11 cellular contexts compared by ENCODE assay signal in the genomic region with DNA sequence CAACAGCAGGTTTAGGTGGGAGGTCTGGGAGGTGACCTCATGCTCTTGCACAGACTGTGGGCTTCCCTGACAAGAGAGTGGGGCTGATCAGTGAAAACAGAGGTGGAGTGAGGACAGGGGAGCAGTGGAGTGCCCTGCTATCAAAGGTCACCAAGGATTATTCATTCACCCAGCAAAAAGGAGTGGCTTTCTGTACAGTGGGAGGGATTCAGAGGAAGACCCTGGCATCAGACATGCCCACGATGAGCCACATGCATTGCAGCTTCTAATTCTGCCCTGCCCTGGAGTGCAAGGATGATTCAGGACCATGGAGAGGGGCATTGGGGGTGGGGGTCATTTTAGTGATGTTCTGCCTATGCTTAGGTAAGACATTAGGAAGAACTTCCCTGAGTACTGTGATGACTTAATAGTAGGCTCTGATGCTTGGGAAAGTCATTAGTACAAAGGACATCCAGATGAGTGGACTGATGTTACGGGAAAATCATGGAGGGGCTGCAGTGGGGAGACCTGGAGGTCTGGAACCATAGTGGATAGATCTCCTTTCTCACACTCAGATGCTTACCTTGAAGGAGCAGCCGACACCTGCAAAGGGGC. TPM values are rescaled to one million over a fixed set of nuclear protein-coding genes. Genes with fewer than 3 reads are reported as not detected.
A peak's percentile ranks its signal among the peaks of the same experiment; 100 is the strongest.
DNase-seq lines count a peak whose midpoint lies in the region; ATAC-seq, FAIRE-seq and TF ChIP-seq lines count a peak whose summit lies in the region.
"Had no signal": no experiment of that assay in that cellular context is flagged by ENCODE, and none has a peak within 500 bp of the region (broad histone marks: within the 10 kb centered on the region; RNA-seq: fewer than 3 reads in every experiment).

No MANE protein-coding gene starts in this region.

- no peak overlapping the region for H2AK5ac ChIP-seq in mesenchymal stem cell (ENCODE audit: low read length, severe bottlenecking)

- DNase-seq in A549 (ENCODE audit: low read depth in 1 of 2, low spot score in 1 of 2) = no peak
- no peak for DNase-seq in HCT116 (ENCODE audit: low read depth, low spot score)
- DNase-seq in activated CD4-positive, alpha-beta memory T cell treated with anti-CD3 and anti-CD28 coated beads for 36 hours = peak; percentile 61
- DNase-seq in erythroblast (lab: John Stamatoyannopoulos, UW) = peak; percentile 30 to 43
- no peak for DNase-seq in mesenchymal stem cell
- DNase-seq in cerebellum (ENCODE audit: low spot score) = no peak
- no peak for DNase-seq in mucosa of gallbladder (ENCODE audit: low spot score)
- DNase-seq: NCI-H524 treated with DMSO at 0.1 percent for 48 hours, SHP77 treated with DMSO at 0.1 percent for 48 hours had no signal

- WGBS in A549 (ENCODE audit: missing lambda C conversion rate) = 76% methylated on average over 3 of the region's 3 CpGs
- WGBS in mesenchymal stem cell = 94% methylated on average over 3 of the region's 3 CpGs

- H3K23ac ChIP-seq in mesenchymal stem cell (ENCODE audit: low read length in 2 of 2) = no peak overlapping the region

- ATAC-seq in A549 (no peak; a peak in 1 of 6 replicates), HCT116 (no peak), HG03039 (IDR thresholded peaks at IDR 0.05; ENCODE audit: unreplicated experiment) (no peak)

- peaks cover 91% of the 10 kb centered on the region for H3K4me1 Mint-ChIP-seq in activated CD4-positive, alpha-beta memory T cell treated with anti-CD3 and anti-CD28 coated beads for 36 hours (ENCODE audit: low read depth)

- H3K27me3 ChIP-seq in HCT116 (ENCODE audit: insufficient read depth, low read length) (no peaks in the 10 kb centered on the region), mesenchymal stem cell (ENCODE audit: control insufficient read depth in 1 of 2, insufficient read depth in 1 of 2, low read length in 2 of 2) (no peaks in the 10 kb centered on the region)

- TF ChIP-seq POLR2A in A549 (IDR thresholded peaks at IDR 0.05; ENCODE audit: low read length) = no peak
- TF ChIP-seq POLR2A in HCT116 (IDR thresholded peaks at IDR 0.05; ENCODE audit: borderline replicate concordance, extremely low read depth, insufficient read depth, insufficient read length) = no peak
- TF ChIP-seq POLR2A in erythroblast (IDR thresholded peaks at IDR 0.05; ENCODE audit: low read length) = no peak

- no peak for TF ChIP-seq EP300 in A549 (IDR thresholded peaks at IDR 0.05)

- no peak overlapping the region for H3K4me3 Mint-ChIP-seq in activated CD4-positive, alpha-beta memory T cell treated with anti-CD3 and anti-CD28 coated beads for 36 hours

- no peaks in the 10 kb centered on the region for H3K9me2 ChIP-seq in HCT116 (ENCODE audit: insufficient read depth)

- no peak overlapping the region for H3K18ac ChIP-seq in mesenchymal stem cell (ENCODE audit: low read depth in 1 of 2, low read length in 2 of 2)

- no peaks in the 10 kb centered on the region for H3K27me3 Mint-ChIP-seq in activated CD4-positive, alpha-beta memory T cell treated with anti-CD3 and anti-CD28 coated beads for 36 hours

- no peaks in the 10 kb centered on the region for H4K20me1 ChIP-seq in HCT116 (ENCODE audit: insufficient read depth)

- no peak overlapping the region for H3K4ac ChIP-seq in mesenchymal stem cell (ENCODE audit: low read depth in 1 of 2, low read length in 2 of 2)

- H3K36me3 Mint-ChIP-seq in activated CD4-positive, alpha-beta memory T cell treated with anti-CD3 and anti-CD28 coated beads for 36 hours = peaks cover 87% of the 10 kb centered on the region

- FAIRE-seq in A549 (lab: Jason Lieb, UNC) = no peak

- no peaks in the 10 kb centered on the region for H3K79me1 ChIP-seq in mesenchymal stem cell (replicated peaks; ENCODE audit: low read length, poor library complexity, severe bottlenecking)

- POLR2A ChIA-PET in A549 (lab: Yijun Ruan, JAX) (no interaction called here), HCT116 (lab: Charles Lee) (no interaction called here)
- POLR2A ChIA-PET in activated CD4-positive, alpha-beta memory T cell treated with anti-CD3 and anti-CD28 coated beads for 36 hours (lab: Charles Lee) = interaction anchor here (1.4 to 18.2 kb wide), 2 partner anchors 11 to 41 kb away, joined by 3 to 237 read pairs; a partner anchor contains a TSS

- H3K14ac ChIP-seq in mesenchymal stem cell (ENCODE audit: low read length in 2 of 2) = no peak overlapping the region

- H3K9me3 ChIP-seq in A549 = no peaks in the 10 kb centered on the region
- no peaks in the 10 kb centered on the region for H3K9me3 ChIP-seq in HCT116 (ENCODE audit: control insufficient read depth in 1 of 2, insufficient read depth in 1 of 2, low read depth in 1 of 2, low read length in 2 of 2)
- peaks cover 3% of the 10 kb centered on the region for H3K9me3 ChIP-seq in mesenchymal stem cell (ENCODE audit: control insufficient read depth, low read length)

- H2BK120ac ChIP-seq in mesenchymal stem cell (ENCODE audit: low read depth, low read length) = no peak overlapping the region

- H3K4me2 ChIP-seq in A549 (no peak overlapping the region), HCT116 (ENCODE audit: low read length) (no peak overlapping the region), mesenchymal stem cell (ENCODE audit: low read length, poor library complexity, severe bottlenecking) (no peak overlapping the region)

- H3K4me1 ChIP-seq in A549 = no peaks in the 10 kb centered on the region; the same call in 2 of the 3 replicates
- H3K4me1 ChIP-seq in HCT116 (ENCODE audit: control insufficient read depth in 1 of 2, insufficient read depth in 2 of 2, low read length in 2 of 2) = peaks cover 6 to 14% of the 10 kb centered on the region in 2 experiments
- H3K4me1 ChIP-seq in mesenchymal stem cell (ENCODE audit: control insufficient read depth, insufficient read depth, low read depth, low read length) = peaks cover 9% of the 10 kb centered on the region

- peak overlapping the region; percentile 69 for H3K27ac Mint-ChIP-seq in activated CD4-positive, alpha-beta memory T cell treated with anti-CD3 and anti-CD28 coated beads for 36 hours

- H3K4me3 ChIP-seq in A549 = no peak overlapping the region
- no peak overlapping the region for H3K4me3 ChIP-seq in HCT116 (replicated peaks in 1 of 2; ENCODE audit: low read depth in 1 of 2, low read length in 2 of 2)
- H3K4me3 ChIP-seq in mesenchymal stem cell (ENCODE audit: insufficient read depth in 1 of 2, low read depth in 1 of 2, low read length in 2 of 2) = no peak overlapping the region
- H3K4me3 ChIP-seq: lung had no signal

- no peak overlapping the region for H4K91ac ChIP-seq in mesenchymal stem cell (ENCODE audit: low read length)

- H3K27ac ChIP-seq in A549 = no peak overlapping the region
- H3K27ac ChIP-seq in HCT116 (ENCODE audit: low read depth, low read length) = no peak overlapping the region
- no peak overlapping the region for H3K27ac ChIP-seq in mesenchymal stem cell (ENCODE audit: low read length, poor library complexity, severe bottlenecking)

- no peaks in the 10 kb centered on the region for H3K79me2 ChIP-seq in HCT116 (ENCODE audit: insufficient read depth, low read length)

- H3K9ac ChIP-seq in HCT116 (ENCODE audit: low read length) (no peak overlapping the region), mesenchymal stem cell (ENCODE audit: low read length) (no peak overlapping the region)

- H4K8ac ChIP-seq in mesenchymal stem cell (ENCODE audit: low read length) = no peak overlapping the region

- TF ChIP-seq RAD21 in A549 (conservative IDR thresholded peaks at IDR 0.05 in 1 of 2, IDR thresholded peaks at IDR 0.05 in 1 of 2) (no peak), HCT116 (IDR thresholded peaks at IDR 0.05; ENCODE audit: low read depth) (no peak)

- CTCF ChIA-PET in A549 (lab: Yijun Ruan, JAX) = interaction anchor here (0.9 to 1.3 kb wide), 2 partner anchors 10 to 21 kb away, joined by 3 to 4 read pairs; no protein-coding TSS in a partner anchor
- CTCF ChIA-PET in HCT116 (lab: Charles Lee) = no interaction called here
- CTCF ChIA-PET in activated CD4-positive, alpha-beta memory T cell treated with anti-CD3 and anti-CD28 coated beads for 36 hours (lab: Charles Lee) = interaction anchor here (1.1 kb wide), 1 partner anchor 45 kb away, joined by 3 read pairs; no protein-coding TSS in a partner anchor

- H2BK5ac ChIP-seq in mesenchymal stem cell (ENCODE audit: low read depth, low read length, poor library complexity, severe bottlenecking) = no peak overlapping the region

- no peak overlapping the region for H2BK15ac ChIP-seq in mesenchymal stem cell (ENCODE audit: low read depth, poor library complexity, severe bottlenecking)

- intact Hi-C loops in HCT116 (cut with micrococcal nuclease) = no loop called here
- intact Hi-C loops in activated CD4-positive, alpha-beta memory T cell treated with anti-CD3 and anti-CD28 coated beads for 36 hours (cut with micrococcal nuclease) = no loop called here

- TF ChIP-seq CTCF in A549 (IDR thresholded peaks at IDR 0.05) (no peak), HCT116 (IDR thresholded peaks at IDR 0.05 in 2 of 3, conservative IDR thresholded peaks at IDR 0.05 in 1 of 3; ENCODE audit: borderline replicate concordance in 1 of 3, insufficient read depth in 1 of 3, low read depth in 2 of 3, low read length in 2 of 3) (no peak)

- H3K36me3 ChIP-seq in HCT116 (ENCODE audit: control insufficient read depth in 1 of 2, insufficient read depth in 2 of 2, low read length in 2 of 2) = no peaks in the 10 kb centered on the region
- H3K36me3 ChIP-seq in mesenchymal stem cell (ENCODE audit: control insufficient read depth in 1 of 2, insufficient read depth in 2 of 2, low read depth in 1 of 2, low read length in 2 of 2) = peaks cover 9 to 24% of the 10 kb centered on the region in 2 experiments

- RAD21 ChIA-PET in HCT116 (lab: Charles Lee; ENCODE audit: low non-redundant PET in 1 of 2, low total read pairs in 2 of 2, uncharacterized antibody in 2 of 2, unreplicated experiment in 2 of 2) = no interaction called here

- H2AFZ ChIP-seq in HCT116 (ENCODE audit: low read depth, low read length, poor library complexity, severe bottlenecking) (no peak overlapping the region), mesenchymal stem cell (ENCODE audit: low read depth, low read length) (no peak overlapping the region)

- no peak overlapping the region for H2BK12ac ChIP-seq in mesenchymal stem cell (ENCODE audit: low read length in 2 of 2)

- H3K9me3 Mint-ChIP-seq in activated CD4-positive, alpha-beta memory T cell treated with anti-CD3 and anti-CD28 coated beads for 36 hours = no peaks in the 10 kb centered on the region

- BruUV-seq in HCT116 (replicated peaks; lab: Mats Ljungman, UMichigan) = no TSS peak

RNA-seq across cellular contexts. Expression of a gene that starts 12.8 kb away (rescaled TPM):
- polyA plus RNA-seq in A549 (2011; rRNA removed) (3.4 and 4.1 TPM in 2 replicates), A549 (2017; fragmentation: RNase III; extraction: RNeasy Plus Mini Kit Qiagen cat#74134 plus additional on column Dnase treatment) (2.0 to 4.6 TPM (median 2.1 TPM) in 3 replicates)
- 2.1 and 2.6 TPM in 2 replicates for polyA plus RNA-seq in A549 (2012; cell fraction: cytosol; rRNA removed)
- 8.0 and 8.1 TPM in 2 replicates for polyA plus RNA-seq in A549 (2012; cell fraction: nucleus; rRNA removed)
- 3.8 and 5.4 TPM in 2 replicates for polyA minus RNA-seq in A549 (2011; rRNA and poly(A)+ RNA removed)
- total RNA-seq in HCT116 (2021; ENCODE audit: unreplicated experiment) (1.7 TPM), cerebellum (3.6 TPM), mucosa of gallbladder (7.9 TPM)
- 0.94 and 1.2 TPM in 2 replicates for polyA plus RNA-seq in HCT116 (2012)
- total RNA-seq in activated CD4-positive, alpha-beta memory T cell treated with anti-CD3 and anti-CD28 coated beads for 36 hours = 100 to 1,000 TPM; 124 TPM
- 0.65 TPM for polyA plus RNA-seq in mesenchymal stem cell (2013, experiment 1 of 2)
- 0.68 TPM for polyA plus RNA-seq in mesenchymal stem cell (2013, experiment 2 of 2)

RNA-seq across cellular contexts. Expression of a gene that starts 36.8 kb away (rescaled TPM):
- 50.7 and 64.9 TPM in 2 replicates for polyA plus RNA-seq in A549 (2011; rRNA removed)
- polyA plus RNA-seq in A549 (2012; cell fraction: cytosol; rRNA removed) = 185 and 190 TPM in 2 replicates
- polyA plus RNA-seq in A549 (2012; cell fraction: nucleus; rRNA removed) = 139 and 140 TPM in 2 replicates
- 102 to 105 TPM (median 104 TPM) in 3 replicates for polyA plus RNA-seq in A549 (2017; fragmentation: RNase III; extraction: RNeasy Plus Mini Kit Qiagen cat#74134 plus additional on column Dnase treatment)
- 103 and 110 TPM in 2 replicates for polyA minus RNA-seq in A549 (2011; rRNA and poly(A)+ RNA removed)
- total RNA-seq in HCT116 (2021; ENCODE audit: unreplicated experiment) = 74.0 TPM
- polyA plus RNA-seq in HCT116 (2012) = 69.8 and 83.1 TPM in 2 replicates
- total RNA-seq in activated CD4-positive, alpha-beta memory T cell treated with anti-CD3 and anti-CD28 coated beads for 36 hours = 100 to 1,000 TPM; 183 to 189 TPM
- 16.7 TPM for polyA plus RNA-seq in mesenchymal stem cell (2013, experiment 1 of 2)
- 15.1 TPM for polyA plus RNA-seq in mesenchymal stem cell (2013, experiment 2 of 2)
- 20.5 TPM for total RNA-seq in cerebellum
- total RNA-seq in mucosa of gallbladder = 25.9 TPM

Comparison
In these comparisons a context has a peak if more than half of its experiments do, and no peak if none do; other contexts are left out.
1. DNase-seq: peak in activated CD4-positive, alpha-beta memory T cell treated with anti-CD3 and anti-CD28 coated beads for 36 hours (single experiment) and erythroblast (2 of 2); none in A549 (0 of 2), HCT116 (single experiment), mesenchymal stem cell (single experiment), cerebellum (single experiment) and mucosa of gallbladder (single experiment).
2. RNA of a gene that starts 12.8 kb away (total RNA-seq): 124 TPM in activated CD4-positive, alpha-beta memory T cell treated with anti-CD3 and anti-CD28 coated beads for 36 hours; 7.9 TPM in mucosa of gallbladder (single experiment), 3.6 TPM in cerebellum (single experiment) and 1.7 TPM in HCT116 (single experiment); every median in the first group is over 10 times any median in the second.